ENCODE assay signal across 20 cellular contexts in the genomic region with DNA sequence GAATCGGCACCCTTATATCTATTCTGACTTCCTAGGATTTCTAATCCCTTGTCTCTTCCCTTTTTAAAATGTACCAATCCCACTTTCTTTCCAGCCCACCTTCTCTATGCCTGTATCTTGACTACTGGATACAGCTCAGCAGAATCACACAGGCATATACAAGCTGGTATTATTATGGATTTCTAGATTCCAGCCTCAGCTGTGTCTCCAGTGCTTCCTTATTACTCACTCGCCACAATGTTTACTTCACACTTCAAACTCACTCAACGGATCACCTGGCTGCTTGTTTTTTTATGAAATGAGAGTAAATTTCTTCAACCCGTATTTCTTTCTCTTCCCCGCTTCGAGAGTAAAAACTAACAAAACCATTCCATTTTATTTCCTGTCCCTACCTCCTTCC. TPM values are rescaled to one million over a fixed set of nuclear protein-coding genes. Genes with fewer than 3 reads are reported as not detected.
DNase-seq lines count a peak whose midpoint lies in the region; ATAC-seq and TF ChIP-seq lines count a peak whose summit lies in the region.
"Had no signal": no experiment of that assay in that cellular context is flagged by ENCODE, and none has a peak within 500 bp of the region (broad histone marks: within the 10 kb centered on the region; RNA-seq: fewer than 3 reads in every experiment).

No MANE protein-coding gene starts in this region.

- no peak overlapping the region for H3K23ac ChIP-seq in H9 (ENCODE audit: insufficient read length, low read depth, low read length)

- H2BK15ac ChIP-seq in H9 (ENCODE audit: low read depth, low read length) = no peak overlapping the region

- H2BK20ac ChIP-seq in H9 (ENCODE audit: low read depth, low read length, poor library complexity, severe bottlenecking) = no peak overlapping the region

- H2BK12ac ChIP-seq in H9 (ENCODE audit: insufficient read length, low read depth, low read length) = no peak overlapping the region

- H4K20me1 ChIP-seq in H9 (ENCODE audit: control insufficient read depth, insufficient read depth, insufficient read length) = no peaks in the 10 kb centered on the region

- POLR2A ChIA-PET in WTC11 (lab: Charles Lee) = no interaction called here

- no peaks in the 10 kb centered on the region for H3K23me2 ChIP-seq in H9 (ENCODE audit: insufficient read length, low read depth, low read length, poor library complexity, severe bottlenecking)

- H3K9me3 Mint-ChIP-seq in H9 (no peaks in the 10 kb centered on the region), WTC11 (no peaks in the 10 kb centered on the region)
- H3K9me3 Mint-ChIP-seq in activated T-helper 17 cell treated with anti-CD3 and anti-CD28 coated beads, Interleukin-2, amount 50 U/mL, for 72 hours = no peaks in the 10 kb centered on the region
- H3K9me3 Mint-ChIP-seq: brain, IgD-negative memory B cell, naive B cell had no signal

- no peak overlapping the region for H2AK5ac ChIP-seq in H9 (ENCODE audit: insufficient read length, low read length)

- H3K27me3 Mint-ChIP-seq in H9 (ENCODE audit: low read depth) (no peaks in the 10 kb centered on the region), WTC11 (ENCODE audit: low read depth) (no peaks in the 10 kb centered on the region)
- no peaks in the 10 kb centered on the region for H3K27me3 Mint-ChIP-seq in activated T-helper 17 cell treated with anti-CD3 and anti-CD28 coated beads, Interleukin-2, amount 50 U/mL, for 72 hours
- H3K27me3 Mint-ChIP-seq: activated naive CD8-positive, alpha-beta T cell; brain; IgD-negative memory B cell; naive B cell had no signal

- H3K9ac ChIP-seq in H9 (ENCODE audit: extremely low read depth, insufficient read length, low read length) = no peak overlapping the region

- no peak overlapping the region for H2BK120ac ChIP-seq in H9 (ENCODE audit: low read depth, low read length, poor library complexity, severe bottlenecking)

- CTCF ChIA-PET in WTC11 (lab: Charles Lee) = no interaction called here

- no peak overlapping the region for H3K27ac ChIP-seq in H9 (ENCODE audit: insufficient read length, low read depth, low read length)

- H3K4me2 ChIP-seq in H9 (ENCODE audit: insufficient read depth, insufficient read length, low read length) = no peak overlapping the region

- H3K4me1 Mint-ChIP-seq in H9 (no peaks in the 10 kb centered on the region), WTC11 (no peaks in the 10 kb centered on the region)
- no peaks in the 10 kb centered on the region for H3K4me1 Mint-ChIP-seq in activated T-helper 17 cell treated with anti-CD3 and anti-CD28 coated beads, Interleukin-2, amount 50 U/mL, for 72 hours
- H3K4me1 Mint-ChIP-seq: brain, IgD-negative memory B cell, naive B cell had no signal

- H3T11ph ChIP-seq in H9 (ENCODE audit: low read length) = no peak overlapping the region

- TF ChIP-seq CTCF in H9 (conservative IDR thresholded peaks at IDR 0.05) = no peak
- TF ChIP-seq CTCF in WTC11 (IDR thresholded peaks at IDR 0.05) = no peak

- H3K56ac ChIP-seq in H9 (ENCODE audit: insufficient read length, low read depth, low read length) = no peak overlapping the region

- H3K36me3 Mint-ChIP-seq in H9 (ENCODE audit: insufficient read depth in 1 of 3, low read depth in 3 of 3) (0 out of 7 replicates have a peak, but pooled peaks cover 0 to 2% (median 0%) of the 10 kb centered on the region in 3 experiments), WTC11 (no peaks in the 10 kb centered on the region)
- peaks cover 36% of the 10 kb centered on the region for H3K36me3 Mint-ChIP-seq in activated T-helper 17 cell treated with anti-CD3 and anti-CD28 coated beads, Interleukin-2, amount 50 U/mL, for 72 hours (ENCODE audit: low read depth)

- H3K27ac Mint-ChIP-seq in H9 = peak overlapping the region in 2 of 3 experiments; percentile 0 to 17; a peak in 2 of 7 replicates
- H3K27ac Mint-ChIP-seq in WTC11 = no peak overlapping the region
- no peak overlapping the region for H3K27ac Mint-ChIP-seq in activated T-helper 17 cell treated with anti-CD3 and anti-CD28 coated beads, Interleukin-2, amount 50 U/mL, for 72 hours
- H3K27ac Mint-ChIP-seq: activated naive CD8-positive, alpha-beta T cell; brain had no signal

- no peak overlapping the region for H2BK5ac ChIP-seq in H9 (ENCODE audit: insufficient read length, low read length)

- 100% methylated on average over 3 of the region's 6 CpGs for WGBS in H9 (ENCODE audit: extremely low coverage, insufficient read length, low lambda C conversion rate)

- H3K14ac ChIP-seq in H9 (ENCODE audit: insufficient read depth, low read length) = no peak overlapping the region

- no peak overlapping the region for H2AFZ ChIP-seq in H9 (ENCODE audit: low read length)

- H3K4me1 ChIP-seq in H9 (ENCODE audit: insufficient read depth, low read length) = no peaks in the 10 kb centered on the region

- H3K4me3 Mint-ChIP-seq in H9 (no peak overlapping the region), WTC11 (no peak overlapping the region)
- no peak overlapping the region for H3K4me3 Mint-ChIP-seq in activated T-helper 17 cell treated with anti-CD3 and anti-CD28 coated beads, Interleukin-2, amount 50 U/mL, for 72 hours
- H3K4me3 Mint-ChIP-seq: activated naive CD8-positive, alpha-beta T cell; brain; IgD-negative memory B cell; naive B cell had no signal

- H3K4ac ChIP-seq in H9 (ENCODE audit: low read depth, low read length) = no peak overlapping the region

- H3K27me3 ChIP-seq in H9 (ENCODE audit: insufficient read depth, low read length) = no peaks in the 10 kb centered on the region

- DNase-seq in H9 = no peak
- DNase-seq in amniotic epithelial cell (ENCODE audit: low read depth) = peak; percentile 71
- DNase-seq in glomerular visceral epithelial cell (ENCODE audit: extremely low spot score) = peak; percentile 16
- DNase-seq in renal cortical epithelial cell (ENCODE audit: low read depth) = peak; percentile 40
- DNase-seq in stimulated activated CD4-positive, alpha-beta T cell treated with anti-CD3 and anti-CD28 coated beads, Interleukin-2, amount 100 ng/mL, for 48 hours = no peak
- no peak for DNase-seq in WTC11 (ENCODE audit: low spot score)
- DNase-seq: GF-D8; MV-4-11; naive B cell; NCI-H187; RPMI8226; stimulated activated CD4-positive, alpha-beta T cell treated with anti-CD3 and anti-CD28 coated beads, Interleukin-1b, Interleukin-23, amount 100 ng/mL, for 48 hours had no signal

- H4K91ac ChIP-seq in H9 (ENCODE audit: insufficient read length, low read depth, low read length) = no peak overlapping the region

- H3K79me1 ChIP-seq in H9 (ENCODE audit: insufficient read depth, low read depth, low read length, poor library complexity, severe bottlenecking) = no peaks in the 10 kb centered on the region

- no peak overlapping the region for H4K5ac ChIP-seq in H9 (ENCODE audit: insufficient read length, low read depth, low read length)

- no peaks in the 10 kb centered on the region for H3K79me2 ChIP-seq in H9 (ENCODE audit: insufficient read depth, low read length)

- no peaks in the 10 kb centered on the region for H3K9me3 ChIP-seq in H9 (ENCODE audit: control insufficient read depth, low read depth, low read length)

- ATAC-seq in WTC11 = no peak
- no peak for ATAC-seq in activated T-helper 17 cell treated with anti-CD3 and anti-CD28 coated beads, Interleukin-2, amount 50 U/mL, for 72 hours (replicated peaks)
- no peak for ATAC-seq in GM21529 (IDR thresholded peaks at IDR 0.05; ENCODE audit: unreplicated experiment)
- ATAC-seq: activated CD4-positive, CD25-positive, alpha-beta regulatory T cell treated with anti-CD3 and anti-CD28 coated beads, Interleukin-2, amount 50 U/mL, for 24 hours; esophagus mucosa; HCT116 had no signal

- no peak overlapping the region for H3K18ac ChIP-seq in H9 (ENCODE audit: insufficient read length, low read depth, low read length)

- no peak overlapping the region for H4K8ac ChIP-seq in H9 (replicated peaks; ENCODE audit: insufficient read length, low read depth, low read length)

TF ChIP-seq in WTC11, 78 proteins besides CTCF, POLR2A, EP300 and RAD21:
- no peak for TF ChIP-seq ZNF138 (CRISPR knock-in tag; conservative IDR thresholded peaks at IDR 0.05)
- no peak for TF ChIP-seq NFE2L1 (CRISPR knock-in tag; IDR thresholded peaks at IDR 0.05)
- no peak for TF ChIP-seq RELA (CRISPR knock-in tag; IDR thresholded peaks at IDR 0.05; ENCODE audit: borderline replicate concordance)
- no peak for TF ChIP-seq TEAD4 (CRISPR knock-in tag; IDR thresholded peaks at IDR 0.05)
- TF ChIP-seq FOXJ3 (CRISPR knock-in tag; IDR thresholded peaks at IDR 0.05; ENCODE audit: borderline replicate concordance) = no peak
TF ChIP-seq in WTC11: peak in this region for 0.

RNA-seq across cellular contexts. Expression of a gene that starts 38.8 kb away (rescaled TPM):
- total RNA-seq in H9 (2021) = 41.9 TPM in 2 replicates
- 10.2 and 23.5 TPM in 2 replicates for total RNA-seq in renal cortical epithelial cell
- 39.2 to 42.7 TPM (median 40.5 TPM) in 3 replicates for total RNA-seq in WTC11 (2021)
- 10 to 100 TPM; 26.7 to 32.5 TPM for total RNA-seq in activated T-helper 17 cell treated with anti-CD3 and anti-CD28 coated beads, Interleukin-2, amount 50 U/mL, for 72 hours

RNA-seq across cellular contexts. Expression of a gene that starts 39.0 kb away (rescaled TPM):
- total RNA-seq in H9 (2021) = 24.2 and 28.6 TPM in 2 replicates
- total RNA-seq in renal cortical epithelial cell = 21.8 and 25.9 TPM in 2 replicates
- total RNA-seq in WTC11 (2021) = 24.3 to 26.5 TPM (median 26.2 TPM) in 3 replicates
- 10 to 100 TPM; 24.5 to 28.2 TPM for total RNA-seq in activated T-helper 17 cell treated with anti-CD3 and anti-CD28 coated beads, Interleukin-2, amount 50 U/mL, for 72 hours

Comparison
In these comparisons a context has a peak if more than half of its experiments do, and no peak if none do; other contexts are left out.
1. DNase-seq: peak in amniotic epithelial cell (single experiment), glomerular visceral epithelial cell (single experiment) and renal cortical epithelial cell (single experiment); none in H9 (single experiment), stimulated activated CD4-positive, alpha-beta T cell treated with anti-CD3 and anti-CD28 coated beads, Interleukin-2, amount 100 ng/mL, for 48 hours (0 of 2) and WTC11 (single experiment).
2. H3K27ac Mint-ChIP-seq: peak in H9 (2 of 3); none in WTC11 (single experiment) and activated T-helper 17 cell treated with anti-CD3 and anti-CD28 coated beads, Interleukin-2, amount 50 U/mL, for 72 hours (single experiment).